Comparison of ENCODE assay signal across 14 cellular contexts in genomic region chr18:76572517-76573247, GRCh38.
DNase-seq lines count a peak whose midpoint lies in the region; ATAC-seq, FAIRE-seq and TF ChIP-seq lines count a peak whose summit lies in the region.
"Had no signal": no experiment of that assay in that cellular context is flagged by ENCODE, and none has a peak within 500 bp of the region (broad histone marks: within the 10 kb centered on the region; RNA-seq: fewer than 3 reads in every experiment).

No MANE protein-coding gene starts in this region.

- POLR2A ChIA-PET in MCF 10A (lab: Yijun Ruan, JAX): interaction anchor here (0.5 to 4.3 kb wide), 6 partner anchors 7 to 710 kb away, joined by 3 to 17 read pairs (median 8); partner anchors contain the start of gene ZNF516

- BruUV-seq in MCF 10A (replicated peaks; lab: Mats Ljungman, UMichigan): no TSS peak
- no TSS peak for BruUV-seq in mammary epithelial cell (replicated peaks; lab: Mats Ljungman, UMichigan)

- peaks cover 21% of the 10 kb centered on the region for H3K4me1 Mint-ChIP-seq in MCF 10A (ENCODE audit: insufficient read depth, unreplicated experiment)
- peaks cover 53% of the 10 kb centered on the region for H3K4me1 Mint-ChIP-seq in dendritic cell treated with granulocyte-macrophage colony-stimulating factor and Interleukin-4, amounts not matched to agents 40 ng/mL and 50 ng/mL, for 4 days (ENCODE audit: low read depth)

- no peak for FAIRE-seq in GM19239 (lab: Jason Lieb, UNC)
- FAIRE-seq: frontal cortex had no signal

- no peaks in the 10 kb centered on the region for H3K9me3 Mint-ChIP-seq in MCF 10A (ENCODE audit: unreplicated experiment)
- H3K9me3 Mint-ChIP-seq in dendritic cell treated with granulocyte-macrophage colony-stimulating factor and Interleukin-4, amounts not matched to agents 40 ng/mL and 50 ng/mL, for 4 days: no peaks in the 10 kb centered on the region
- H3K9me3 Mint-ChIP-seq: effector memory CD8-positive, alpha-beta T cell had no signal

- peaks cover 17% of the 10 kb centered on the region for H3K4me1 ChIP-seq in mammary epithelial cell (ENCODE audit: insufficient read depth, low read length)
- H3K4me1 ChIP-seq: suprapubic skin had no signal

- no peaks in the 10 kb centered on the region for H3K27me3 Mint-ChIP-seq in MCF 10A (ENCODE audit: insufficient read depth, unreplicated experiment)
- no peaks in the 10 kb centered on the region for H3K27me3 Mint-ChIP-seq in dendritic cell treated with granulocyte-macrophage colony-stimulating factor and Interleukin-4, amounts not matched to agents 40 ng/mL and 50 ng/mL, for 4 days

- no peaks in the 10 kb centered on the region for H3K27me3 ChIP-seq in mammary epithelial cell (ENCODE audit: insufficient read depth, low read length)
- H3K27me3 ChIP-seq: suprapubic skin had no signal

- no peak for ATAC-seq in GM21737 (IDR thresholded peaks at IDR 0.05; ENCODE audit: unreplicated experiment)
- no peak for ATAC-seq in HG03108 (IDR thresholded peaks at IDR 0.05; ENCODE audit: unreplicated experiment)
- ATAC-seq in HG03354 (IDR thresholded peaks at IDR 0.05; ENCODE audit: poor library complexity, severe bottlenecking, unreplicated experiment): no peak
- ATAC-seq: effector memory CD8-positive, alpha-beta T cell had no signal

- H3K79me2 ChIP-seq in mammary epithelial cell (ENCODE audit: insufficient read depth, low read length): peaks cover 9% of the 10 kb centered on the region

- H3K9me3 ChIP-seq in mammary epithelial cell (replicated peaks; ENCODE audit: insufficient read depth, low read length): no peaks in the 10 kb centered on the region
- H3K9me3 ChIP-seq: SK-N-SH, suprapubic skin had no signal

- 100% methylated on average over 3 of the region's 12 CpGs for WGBS in mammary epithelial cell (ENCODE audit: low coverage, missing lambda C conversion rate)

- H3K27ac Mint-ChIP-seq in MCF 10A (ENCODE audit: low read depth, unreplicated experiment): peak overlapping the region; percentile 86
- H3K27ac Mint-ChIP-seq in dendritic cell treated with granulocyte-macrophage colony-stimulating factor and Interleukin-4, amounts not matched to agents 40 ng/mL and 50 ng/mL, for 4 days: peak overlapping the region; percentile 26
- H3K27ac Mint-ChIP-seq: effector memory CD8-positive, alpha-beta T cell had no signal

- TF ChIP-seq CTCF in MCF 10A (IDR thresholded peaks at IDR 0.05; ENCODE audit: unreplicated experiment) (no peak), mammary epithelial cell (conservative IDR thresholded peaks at IDR 0.05 in 1 of 2, IDR thresholded peaks at IDR 0.05 in 1 of 2; ENCODE audit: extremely low read depth in 1 of 2, insufficient read depth in 1 of 2, low read depth in 1 of 2, low read length in 2 of 2) (peak in 1 of 2 donors; percentile 29)

- CTCF ChIA-PET in MCF 10A (lab: Yijun Ruan, JAX): interaction anchor here (0.7 kb wide), 1 partner anchor 113 kb away, joined by 3 read pairs; no protein-coding TSS in a partner anchor
- CTCF ChIA-PET in mammary epithelial cell (lab: Charles Lee; ENCODE audit: low non-redundant PET): interaction anchor here (0.7 kb wide), 1 partner anchor 176 kb away, joined by 5 read pairs; no protein-coding TSS in a partner anchor

- peaks cover 2% of the 10 kb centered on the region for H3K36me3 Mint-ChIP-seq in MCF 10A (ENCODE audit: insufficient read depth, unreplicated experiment)
- no peaks in the 10 kb centered on the region for H3K36me3 Mint-ChIP-seq in dendritic cell treated with granulocyte-macrophage colony-stimulating factor and Interleukin-4, amounts not matched to agents 40 ng/mL and 50 ng/mL, for 4 days (ENCODE audit: low read depth)

- DNase-seq in MCF 10A (ENCODE audit: unreplicated experiment): peak; percentile 42
- no peak for DNase-seq in mammary epithelial cell
- DNase-seq in NCI-H510A (lab: John Stamatoyannopoulos, UW): peak; percentile 54
- no peak for DNase-seq in GM19239 (ENCODE audit: insufficient read length, low spot score)
- DNase-seq: effector memory CD8-positive, alpha-beta T cell; midbrain; NCI-H69; SK-N-SH had no signal

- no peak overlapping the region for H3K4me2 ChIP-seq in mammary epithelial cell (ENCODE audit: insufficient read depth, low read depth, low read length)
- H3K4me2 ChIP-seq: SK-N-SH had no signal

- no peak overlapping the region for H3K4me3 Mint-ChIP-seq in MCF 10A (ENCODE audit: unreplicated experiment)
- H3K4me3 Mint-ChIP-seq in dendritic cell treated with granulocyte-macrophage colony-stimulating factor and Interleukin-4, amounts not matched to agents 40 ng/mL and 50 ng/mL, for 4 days: no peak overlapping the region
- H3K4me3 Mint-ChIP-seq: effector memory CD8-positive, alpha-beta T cell had no signal

- intact Hi-C loops in MCF 10A (cut with micrococcal nuclease): no loop called here
- intact Hi-C loops in mammary epithelial cell (cut with micrococcal nuclease): loop anchor here (1.0 to 5.0 kb wide), 3 partner anchors 7 to 174 kb away; no protein-coding TSS in a partner anchor
- intact Hi-C loops in dendritic cell treated with granulocyte-macrophage colony-stimulating factor and Interleukin-4, amounts not matched to agents 40 ng/mL and 50 ng/mL, for 4 days (cut with micrococcal nuclease): loop anchor here (5.0 kb wide), 1 partner anchor 160 kb away; no protein-coding TSS in a partner anchor

- H3K36me3 ChIP-seq in mammary epithelial cell (ENCODE audit: insufficient read depth, low read length): no peaks in the 10 kb centered on the region
- H3K36me3 ChIP-seq: suprapubic skin had no signal

- no peak overlapping the region for H3K9ac ChIP-seq in mammary epithelial cell (ENCODE audit: insufficient read depth, low read length)
- H3K9ac ChIP-seq: SK-N-SH had no signal

- H4K20me1 ChIP-seq in mammary epithelial cell (ENCODE audit: insufficient read depth, low read length): no peaks in the 10 kb centered on the region

- dilution Hi-C loops in mammary epithelial cell (cut with HindIII; ENCODE audit: low sequenced_read_pairs): loop anchor here (5.0 kb wide), 1 partner anchor 50 kb away; no protein-coding TSS in a partner anchor

- H3K27ac ChIP-seq in mammary epithelial cell (ENCODE audit: insufficient read depth, low read depth, low read length): no peak overlapping the region
- H3K27ac ChIP-seq: suprapubic skin had no signal

- no peak overlapping the region for H3K4me3 ChIP-seq in mammary epithelial cell (replicated peaks in 1 of 3; ENCODE audit: insufficient read depth in 1 of 3, low read depth in 2 of 3, low read length in 3 of 3)
- H3K4me3 ChIP-seq: suprapubic skin had no signal

- H2AFZ ChIP-seq in mammary epithelial cell (ENCODE audit: low read depth, low read length): no peak overlapping the region

- in situ Hi-C loops in mammary epithelial cell (cut with MboI; ENCODE audit: low sequenced_read_pairs in 2 of 2): no loop called here

Comparison
In these comparisons a context has a peak if more than half of its experiments do, and no peak if none do; other contexts are left out.
1. DNase-seq: peak in MCF 10A (single experiment) and NCI-H510A (single experiment); none in mammary epithelial cell (single experiment) and GM19239 (single experiment).